Comparison of ENCODE assay signal across 14 cellular contexts in the genomic region with DNA sequence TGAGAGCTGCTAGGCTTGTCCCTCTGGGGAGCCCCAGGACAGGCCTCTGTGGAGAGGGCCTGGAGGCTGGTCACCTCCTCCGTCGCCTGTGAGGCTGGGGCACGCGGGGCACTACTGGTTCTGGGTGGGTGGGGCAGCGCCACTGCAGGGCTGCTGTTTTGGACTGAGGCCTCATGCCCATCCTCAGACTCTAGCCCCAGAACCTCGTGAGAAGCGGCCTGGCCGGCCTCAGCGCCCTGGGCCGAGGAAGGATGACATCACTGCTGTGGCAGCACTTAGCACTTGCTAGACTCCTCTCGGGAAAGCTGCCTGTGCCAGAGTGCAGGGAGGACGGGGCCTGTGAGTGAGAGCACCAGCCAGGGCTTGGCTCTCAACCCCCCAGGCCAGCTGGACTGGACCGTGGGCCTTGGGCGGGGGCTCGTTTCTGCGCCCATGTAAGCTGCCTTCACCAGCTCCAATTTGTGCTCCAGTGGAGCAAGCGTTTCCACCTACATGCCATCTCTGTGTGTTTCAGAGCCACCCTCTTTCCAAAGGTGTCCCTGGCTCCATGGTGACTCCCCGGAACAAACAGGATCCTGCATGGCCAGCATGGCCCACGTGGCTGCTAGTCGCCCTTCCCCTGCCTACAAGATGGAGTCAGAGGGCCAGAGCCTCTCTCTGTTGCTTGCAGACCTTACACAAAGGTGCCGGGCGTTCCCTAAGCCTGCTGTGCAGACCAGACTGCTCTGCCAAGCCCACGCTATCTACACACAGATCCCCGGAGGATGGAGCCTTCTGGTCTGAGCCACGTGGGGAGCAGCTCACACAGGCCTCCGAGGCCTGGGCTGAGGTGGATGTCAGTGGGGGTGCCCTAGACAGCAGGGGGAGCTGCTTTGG.
DNase-seq lines count a peak whose midpoint lies in the region; ATAC-seq and TF ChIP-seq lines count a peak whose summit lies in the region.
"Had no signal": no experiment of that assay in that cellular context is flagged by ENCODE, and none has a peak within 500 bp of the region (broad histone marks: within the 10 kb centered on the region; RNA-seq: fewer than 3 reads in every experiment).

No MANE protein-coding gene starts in this region.

- H2AFZ ChIP-seq in smooth muscle cell (ENCODE audit: low read depth): no peak overlapping the region
- H2AFZ ChIP-seq: parathyroid adenoma had no signal

- WGBS in smooth muscle cell (ENCODE audit: low lambda C conversion rate): 64% methylated on average over 24 of the region's 26 CpGs

- H3K79me2 ChIP-seq in smooth muscle cell (ENCODE audit: low read depth): no peaks in the 10 kb centered on the region
- H3K79me2 ChIP-seq: parathyroid adenoma had no signal

- H3K4me3 ChIP-seq in BLaER1 (no peak overlapping the region), smooth muscle cell (no peak overlapping the region)
- H3K4me3 ChIP-seq: suprapubic skin had no signal

- H4K20me1 ChIP-seq in BLaER1 (no peaks in the 10 kb centered on the region), smooth muscle cell (ENCODE audit: low read depth) (no peaks in the 10 kb centered on the region)

- H3K36me3 ChIP-seq in BLaER1 (no peaks in the 10 kb centered on the region), smooth muscle cell (ENCODE audit: low read depth) (no peaks in the 10 kb centered on the region)
- H3K36me3 ChIP-seq: suprapubic skin had no signal

- DNase-seq in M059J (ENCODE audit: low read depth) (peak; percentile 28), midbrain (lab: John Stamatoyannopoulos, UW) (peak; percentile 31), smooth muscle cell (lab: John Stamatoyannopoulos, UW; ENCODE audit: unreplicated experiment) (no peak), NCI-H446 treated with DMSO at 0.1 percent for 48 hours (lab: John Stamatoyannopoulos, UW) (no peak)
- no peak for DNase-seq in activated CD4-positive, CD25-positive, alpha-beta regulatory T cell treated with anti-CD3 and anti-CD28 coated beads, Interleukin-2, amount 50 U/mL, for 72 hours
- DNase-seq: activated CD4-positive, alpha-beta memory T cell treated with anti-CD3 and anti-CD28 coated beads, Interleukin-2, amount 10 ng/mL, durations not matched to agents 7 days and 5 days; effector CD4-positive, alpha-beta T cell; NCI-H2081; stimulated activated CD4-positive, alpha-beta T cell treated with anti-CD3 and anti-CD28 coated beads, Interleukin-15, amount 100 ng/mL, for 24 hours had no signal

- TF ChIP-seq CTCF in smooth muscle cell (IDR thresholded peaks at IDR 0.05; ENCODE audit: borderline replicate concordance, insufficient read depth, poor library complexity, severe bottlenecking): no peak

- H3K9ac ChIP-seq in BLaER1 (no peak overlapping the region), smooth muscle cell (ENCODE audit: low read depth) (no peak overlapping the region)
- H3K9ac ChIP-seq: parathyroid adenoma had no signal

- no peaks in the 10 kb centered on the region for H3F3A ChIP-seq in smooth muscle cell (ENCODE audit: low read depth)

- ATAC-seq in GM21528 (IDR thresholded peaks at IDR 0.05; ENCODE audit: low FRiP score, unreplicated experiment): no peak

- peaks cover 37% of the 10 kb centered on the region for H3K4me1 ChIP-seq in BLaER1
- H3K4me1 ChIP-seq in smooth muscle cell (ENCODE audit: low read depth): peaks cover 29% of the 10 kb centered on the region
- H3K4me1 ChIP-seq: parathyroid adenoma, suprapubic skin had no signal

- no peak overlapping the region; the same call in 1 of the 2 replicates for H3K27ac ChIP-seq in BLaER1
- H3K27ac ChIP-seq in cingulate gyrus (ENCODE audit: low read depth, low read length): peak overlapping the region; percentile 29
- no peak overlapping the region for H3K27ac ChIP-seq in smooth muscle cell (ENCODE audit: low read depth)
- H3K27ac ChIP-seq: parathyroid adenoma, suprapubic skin had no signal

- no peaks in the 10 kb centered on the region for H3K9me3 ChIP-seq in BLaER1
- no peaks in the 10 kb centered on the region for H3K9me3 ChIP-seq in smooth muscle cell (replicated peaks; ENCODE audit: low read depth)
- H3K9me3 ChIP-seq: suprapubic skin had no signal

- H3K27me3 ChIP-seq in BLaER1: no peaks in the 10 kb centered on the region
- H3K27me3 ChIP-seq in smooth muscle cell (ENCODE audit: low read depth): no peaks in the 10 kb centered on the region
- H3K27me3 ChIP-seq: suprapubic skin had no signal

- peak overlapping the region; percentile 40; the same call in 1 of the 2 replicates for H3K4me2 ChIP-seq in BLaER1
- no peak overlapping the region for H3K4me2 ChIP-seq in smooth muscle cell

Comparison
In these comparisons a context has a peak if more than half of its experiments do, and no peak if none do; other contexts are left out.
1. DNase-seq: peak in M059J (single experiment) and midbrain (single experiment); none in smooth muscle cell (single experiment), NCI-H446 treated with DMSO at 0.1 percent for 48 hours (single experiment) and activated CD4-positive, CD25-positive, alpha-beta regulatory T cell treated with anti-CD3 and anti-CD28 coated beads, Interleukin-2, amount 50 U/mL, for 72 hours (single experiment).